Comparison of ENCODE assay signal across 8 cellular contexts in genomic region chr13:48975101-48975925, GRCh38. TPM values are rescaled to one million over a fixed set of nuclear protein-coding genes. Genes with fewer than 3 reads are reported as not detected.
A peak's percentile ranks its signal among the peaks of the same experiment; 100 is the strongest.
DNase-seq lines count a peak whose midpoint lies in the region; ATAC-seq and TF ChIP-seq lines count a peak whose summit lies in the region.

TSS of gene FNDC3A (plus strand) at chr13:48975912. CDS start at chr13:49006191, 30,279 bp downstream.

- no peaks in the 10 kb centered on the region for H3K36me3 ChIP-seq in mucosa of descending colon (ENCODE audit: low read depth)

- H3K9me3 Mint-ChIP-seq in stimulated activated memory B cell treated with anti-CD40 and anti-IgM and Interleukin-4, amounts not matched to agents 10 μg/mL and 1 μg/mL and 100 μg/mL, for 72 hours = peaks cover 21% of the 10 kb centered on the region

- H3K4me1 ChIP-seq in mucosa of descending colon (ENCODE audit: low read depth) = peaks cover 13% of the 10 kb centered on the region

- H3K9me3 ChIP-seq in mucosa of descending colon = no peaks in the 10 kb centered on the region

- no peak for TF ChIP-seq CTCF in mucosa of descending colon (IDR thresholded peaks at IDR 0.05)

- CTCF ChIA-PET in activated CD8-positive, alpha-beta memory T cell treated with anti-CD3 and anti-CD28 coated beads for 36 hours (lab: Charles Lee) = interaction anchor here (1.9 kb wide), 1 partner anchor 91 kb away, joined by 5 read pairs; no protein-coding TSS in a partner anchor

- H3K4me3 Mint-ChIP-seq in stimulated activated memory B cell treated with anti-CD40 and anti-IgM and Interleukin-4, amounts not matched to agents 10 μg/mL and 1 μg/mL and 100 μg/mL, for 72 hours = peak within 1 kb of the TSS; percentile 96

- intact Hi-C loops in mucosa of descending colon (cut with DNase I, micrococcal nuclease) = loop anchor here in 1 of 2 donors (10.0 kb wide), 1 partner anchor 149 kb away; no protein-coding TSS in a partner anchor

- peak within 1 kb of the TSS; percentile 93 for H3K27ac Mint-ChIP-seq in stimulated activated memory B cell treated with anti-CD40 and anti-IgM and Interleukin-4, amounts not matched to agents 10 μg/mL and 1 μg/mL and 100 μg/mL, for 72 hours

- H3K4me3 ChIP-seq in mucosa of descending colon = peak within 1 kb of the TSS; percentile 58

- H3K27ac ChIP-seq in epithelial cell of prostate = peak within 1 kb of the TSS; percentile 97

- no peaks in the 10 kb centered on the region for H3K27me3 Mint-ChIP-seq in stimulated activated memory B cell treated with anti-CD40 and anti-IgM and Interleukin-4, amounts not matched to agents 10 μg/mL and 1 μg/mL and 100 μg/mL, for 72 hours

- ATAC-seq in HG02943 (IDR thresholded peaks at IDR 0.05; ENCODE audit: low read depth, unreplicated experiment) (peak; percentile 19), mucosa of descending colon (peak; percentile 40)
- ATAC-seq in stimulated activated memory B cell treated with anti-CD40 and anti-IgM and Interleukin-4, amounts not matched to agents 10 μg/mL and 1 μg/mL and 100 μg/mL, for 72 hours = peak; percentile 35

- peaks cover 13% of the 10 kb centered on the region for H3K36me3 Mint-ChIP-seq in stimulated activated memory B cell treated with anti-CD40 and anti-IgM and Interleukin-4, amounts not matched to agents 10 μg/mL and 1 μg/mL and 100 μg/mL, for 72 hours

- peak in 2 of 3 donors; percentile 7 to 42 for DNase-seq in stimulated activated CD4-positive, alpha-beta T cell treated with anti-CD3 and anti-CD28 coated beads, Interleukin-12 subunit alpha, Interleukin-12 subunit beta, amount 100 ng/mL, for 48 hours (ENCODE audit: low read depth in 2 of 3, low spot score in 1 of 3)
- DNase-seq in stimulated activated CD4-positive, alpha-beta T cell treated with anti-CD3 and anti-CD28 coated beads, Interleukin-12 subunit alpha, Interleukin-12 subunit beta, amount 100 ng/mL, for 4 hours = no peak
- DNase-seq in NCI-H526 (lab: John Stamatoyannopoulos, UW) = peak; percentile 81 to 94
- no peak for DNase-seq in epithelial cell of prostate (ENCODE audit: low read depth, low spot score)
- peak; percentile 50 to 85 (median 68) for DNase-seq in mucosa of descending colon

- H3K4me1 Mint-ChIP-seq in stimulated activated memory B cell treated with anti-CD40 and anti-IgM and Interleukin-4, amounts not matched to agents 10 μg/mL and 1 μg/mL and 100 μg/mL, for 72 hours = peaks cover 38% of the 10 kb centered on the region

- POLR2A ChIA-PET in activated CD8-positive, alpha-beta memory T cell treated with anti-CD3 and anti-CD28 coated beads for 36 hours (lab: Charles Lee) = interaction anchor here (0.8 to 1.3 kb wide), 2 partner anchors 91 to 469 kb away, joined by 4 read pairs; partner anchors contain the start of genes CAB39L and SETDB2

RNA-seq across cellular contexts. Expression of gene FNDC3A, which starts in this region (rescaled TPM):
- total RNA-seq in activated CD8-positive, alpha-beta memory T cell treated with anti-CD3 and anti-CD28 coated beads for 36 hours = 10 to 100 TPM; 24.5 to 25.1 TPM
- 10 to 100 TPM; 46.6 to 63.6 (median 47.3) TPM for total RNA-seq in mucosa of descending colon

Comparison
In these comparisons a context has a peak if more than half of its experiments do, and no peak if none do; other contexts are left out.
1. DNase-seq: peak in stimulated activated CD4-positive, alpha-beta T cell treated with anti-CD3 and anti-CD28 coated beads, Interleukin-12 subunit alpha, Interleukin-12 subunit beta, amount 100 ng/mL, for 48 hours (2 of 3), NCI-H526 (2 of 2) and mucosa of descending colon (3 of 3); none in stimulated activated CD4-positive, alpha-beta T cell treated with anti-CD3 and anti-CD28 coated beads, Interleukin-12 subunit alpha, Interleukin-12 subunit beta, amount 100 ng/mL, for 4 hours (single experiment) and epithelial cell of prostate (single experiment).
2. Peak in every context shown above with its lines, with median percentiles within 50 percentile points of each other: ATAC-seq.